Comparison of ENCODE assay signal across 1 cellular context in the genomic region with DNA sequence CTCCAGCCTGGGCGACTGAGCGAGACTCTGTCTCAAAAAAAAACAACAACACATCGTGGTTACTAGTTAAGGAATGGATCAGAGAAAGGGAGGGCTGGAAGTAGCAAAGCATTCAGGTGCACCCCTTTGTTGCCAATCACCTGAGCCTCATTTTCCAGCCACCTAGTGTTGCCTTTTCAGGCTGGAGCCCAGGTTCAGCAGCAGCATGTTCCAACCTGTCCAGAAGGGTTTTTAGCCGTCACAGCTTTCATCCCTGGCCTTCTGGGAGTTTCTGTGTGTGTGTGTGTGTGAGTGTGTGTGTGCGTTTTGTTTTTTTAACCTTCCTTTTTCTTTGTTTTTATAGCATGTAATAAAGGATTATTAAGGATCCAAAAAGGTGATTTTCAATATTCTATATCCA.
TF ChIP-seq lines count a peak whose summit lies in the region.

No MANE protein-coding gene starts in this region.

TF ChIP-seq in H1, 55 proteins besides CTCF, POLR2A, EP300 and RAD21 (continued from another document):
- TF ChIP-seq, protein P1, sequence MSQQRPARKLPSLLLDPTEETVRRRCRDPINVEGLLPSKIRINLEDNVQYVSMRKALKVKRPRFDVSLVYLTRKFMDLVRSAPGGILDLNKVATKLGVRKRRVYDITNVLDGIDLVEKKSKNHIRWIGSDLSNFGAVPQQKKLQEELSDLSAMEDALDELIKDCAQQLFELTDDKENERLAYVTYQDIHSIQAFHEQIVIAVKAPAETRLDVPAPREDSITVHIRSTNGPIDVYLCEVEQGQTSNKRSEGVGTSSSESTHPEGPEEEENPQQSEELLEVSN (IDR thresholded peaks at IDR 0.05): no peak
- TF ChIP-seq RNF2 (IDR thresholded peaks at IDR 0.05; ENCODE audit: borderline replicate concordance, low read depth, low read length, missing control alignments, poor library complexity, severe bottlenecking) (no peak), CBX8 (IDR thresholded peaks at IDR 0.05; ENCODE audit: borderline replicate concordance, low read depth, low read length) (no peak), KDM4A (IDR thresholded peaks at IDR 0.05; ENCODE audit: low read depth, low read length, severe bottlenecking) (no peak), TCF12 (IDR thresholded peaks at IDR 0.05; ENCODE audit: low read depth, low read length) (no peak), SIN3A (conservative IDR thresholded peaks at IDR 0.05 in 1 of 2, IDR thresholded peaks at IDR 0.05 in 1 of 2; ENCODE audit: low read depth in 1 of 2, low read length in 2 of 2) (no peak), BACH1 (IDR thresholded peaks at IDR 0.05; ENCODE audit: low read length) (no peak), MAFK (IDR thresholded peaks at IDR 0.05; ENCODE audit: low read depth, low read length) (no peak), SUZ12 (IDR thresholded peaks at IDR 0.05; ENCODE audit: low read length) (no peak), TBP (IDR thresholded peaks at IDR 0.05; ENCODE audit: low read depth, low read length) (no peak), POLR2AphosphoS5 (IDR thresholded peaks at IDR 0.05; ENCODE audit: low read depth, low read length) (no peak), RXRA (IDR thresholded peaks at IDR 0.05; ENCODE audit: insufficient read depth, low read depth, low read length) (no peak), TAF7 (optimal IDR thresholded peaks at IDR 0.05; ENCODE audit: borderline replicate concordance, low read depth, low read length) (no peak), SP2 (IDR thresholded peaks at IDR 0.05; ENCODE audit: low read length) (no peak), NRF1 (IDR thresholded peaks at IDR 0.05; ENCODE audit: low read depth, low read length) (no peak), BCL11A (IDR thresholded peaks at IDR 0.05; ENCODE audit: low read depth in 2 of 2, low read length in 2 of 2) (no peak)
